In the genomic region with DNA sequence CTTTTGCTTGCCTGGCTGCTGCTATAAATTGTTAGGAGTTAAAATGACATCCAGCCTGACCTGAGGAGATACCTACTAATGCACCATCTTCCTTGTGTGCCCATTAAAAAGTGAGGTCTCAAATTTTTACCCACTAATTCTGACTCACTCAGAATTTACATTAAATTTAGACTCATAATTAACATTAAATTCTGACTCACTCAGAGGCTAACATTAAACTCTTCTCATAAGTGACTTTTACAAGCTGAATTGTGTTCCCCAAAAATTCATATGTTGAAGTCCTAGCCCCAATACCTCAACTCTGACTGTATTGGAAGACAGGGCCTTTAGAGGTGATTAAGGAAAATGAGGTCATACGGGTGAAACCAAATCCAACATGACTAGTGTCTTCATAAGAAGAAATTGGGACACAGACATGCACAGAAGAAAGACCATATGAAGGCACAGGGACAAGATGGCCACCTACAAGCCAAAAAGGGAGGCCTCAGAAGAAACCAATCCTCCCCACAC, we compare ENCODE assay signal across 1 cellular context.
TF ChIP-seq lines count a peak whose summit lies in the region.

No MANE protein-coding gene starts in this region.

TF ChIP-seq in WTC11, 78 proteins besides CTCF, POLR2A, EP300 and RAD21:
- TF ChIP-seq ZNF396 (CRISPR knock-in tag; IDR thresholded peaks at IDR 0.05; ENCODE audit: borderline replicate concordance) (no peak), ELF4 (CRISPR knock-in tag; IDR thresholded peaks at IDR 0.05; ENCODE audit: low read depth) (no peak), EMX1 (CRISPR knock-in tag; IDR thresholded peaks at IDR 0.05) (no peak), FOXJ3 (CRISPR knock-in tag; IDR thresholded peaks at IDR 0.05; ENCODE audit: borderline replicate concordance) (no peak), MXD4 (CRISPR knock-in tag; IDR thresholded peaks at IDR 0.05; ENCODE audit: borderline replicate concordance) (no peak), ZNF121 (CRISPR knock-in tag; IDR thresholded peaks at IDR 0.05) (no peak), TCF7 (CRISPR knock-in tag; IDR thresholded peaks at IDR 0.05; ENCODE audit: low read depth) (no peak), ZNF263 (CRISPR knock-in tag; IDR thresholded peaks at IDR 0.05; ENCODE audit: low read depth) (no peak), CREM (CRISPR knock-in tag; IDR thresholded peaks at IDR 0.05) (no peak), ZNF232 (CRISPR knock-in tag; IDR thresholded peaks at IDR 0.05) (no peak)
- TF ChIP-seq, protein P1, sequence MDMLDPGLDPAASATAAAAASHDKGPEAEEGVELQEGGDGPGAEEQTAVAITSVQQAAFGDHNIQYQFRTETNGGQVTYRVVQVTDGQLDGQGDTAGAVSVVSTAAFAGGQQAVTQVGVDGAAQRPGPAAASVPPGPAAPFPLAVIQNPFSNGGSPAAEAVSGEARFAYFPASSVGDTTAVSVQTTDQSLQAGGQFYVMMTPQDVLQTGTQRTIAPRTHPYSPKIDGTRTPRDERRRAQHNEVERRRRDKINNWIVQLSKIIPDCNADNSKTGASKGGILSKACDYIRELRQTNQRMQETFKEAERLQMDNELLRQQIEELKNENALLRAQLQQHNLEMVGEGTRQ (CRISPR knock-in tag; IDR thresholded peaks at IDR 0.05): no peak
- TF ChIP-seq, protein P2, sequence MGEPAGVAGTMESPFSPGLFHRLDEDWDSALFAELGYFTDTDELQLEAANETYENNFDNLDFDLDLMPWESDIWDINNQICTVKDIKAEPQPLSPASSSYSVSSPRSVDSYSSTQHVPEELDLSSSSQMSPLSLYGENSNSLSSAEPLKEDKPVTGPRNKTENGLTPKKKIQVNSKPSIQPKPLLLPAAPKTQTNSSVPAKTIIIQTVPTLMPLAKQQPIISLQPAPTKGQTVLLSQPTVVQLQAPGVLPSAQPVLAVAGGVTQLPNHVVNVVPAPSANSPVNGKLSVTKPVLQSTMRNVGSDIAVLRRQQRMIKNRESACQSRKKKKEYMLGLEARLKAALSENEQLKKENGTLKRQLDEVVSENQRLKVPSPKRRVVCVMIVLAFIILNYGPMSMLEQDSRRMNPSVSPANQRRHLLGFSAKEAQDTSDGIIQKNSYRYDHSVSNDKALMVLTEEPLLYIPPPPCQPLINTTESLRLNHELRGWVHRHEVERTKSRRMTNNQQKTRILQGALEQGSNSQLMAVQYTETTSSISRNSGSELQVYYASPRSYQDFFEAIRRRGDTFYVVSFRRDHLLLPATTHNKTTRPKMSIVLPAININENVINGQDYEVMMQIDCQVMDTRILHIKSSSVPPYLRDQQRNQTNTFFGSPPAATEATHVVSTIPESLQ (CRISPR knock-in tag; IDR thresholded peaks at IDR 0.05): no peak
- TF ChIP-seq, protein P3, sequence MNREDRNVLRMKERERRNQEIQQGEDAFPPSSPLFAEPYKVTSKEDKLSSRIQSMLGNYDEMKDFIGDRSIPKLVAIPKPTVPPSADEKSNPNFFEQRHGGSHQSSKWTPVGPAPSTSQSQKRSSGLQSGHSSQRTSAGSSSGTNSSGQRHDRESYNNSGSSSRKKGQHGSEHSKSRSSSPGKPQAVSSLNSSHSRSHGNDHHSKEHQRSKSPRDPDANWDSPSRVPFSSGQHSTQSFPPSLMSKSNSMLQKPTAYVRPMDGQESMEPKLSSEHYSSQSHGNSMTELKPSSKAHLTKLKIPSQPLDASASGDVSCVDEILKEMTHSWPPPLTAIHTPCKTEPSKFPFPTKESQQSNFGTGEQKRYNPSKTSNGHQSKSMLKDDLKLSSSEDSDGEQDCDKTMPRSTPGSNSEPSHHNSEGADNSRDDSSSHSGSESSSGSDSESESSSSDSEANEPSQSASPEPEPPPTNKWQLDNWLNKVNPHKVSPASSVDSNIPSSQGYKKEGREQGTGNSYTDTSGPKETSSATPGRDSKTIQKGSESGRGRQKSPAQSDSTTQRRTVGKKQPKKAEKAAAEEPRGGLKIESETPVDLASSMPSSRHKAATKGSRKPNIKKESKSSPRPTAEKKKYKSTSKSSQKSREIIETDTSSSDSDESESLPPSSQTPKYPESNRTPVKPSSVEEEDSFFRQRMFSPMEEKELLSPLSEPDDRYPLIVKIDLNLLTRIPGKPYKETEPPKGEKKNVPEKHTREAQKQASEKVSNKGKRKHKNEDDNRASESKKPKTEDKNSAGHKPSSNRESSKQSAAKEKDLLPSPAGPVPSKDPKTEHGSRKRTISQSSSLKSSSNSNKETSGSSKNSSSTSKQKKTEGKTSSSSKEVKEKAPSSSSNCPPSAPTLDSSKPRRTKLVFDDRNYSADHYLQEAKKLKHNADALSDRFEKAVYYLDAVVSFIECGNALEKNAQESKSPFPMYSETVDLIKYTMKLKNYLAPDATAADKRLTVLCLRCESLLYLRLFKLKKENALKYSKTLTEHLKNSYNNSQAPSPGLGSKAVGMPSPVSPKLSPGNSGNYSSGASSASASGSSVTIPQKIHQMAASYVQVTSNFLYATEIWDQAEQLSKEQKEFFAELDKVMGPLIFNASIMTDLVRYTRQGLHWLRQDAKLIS (CRISPR knock-in tag; IDR thresholded peaks at IDR 0.05; ENCODE audit: borderline replicate concordance): no peak
- TF ChIP-seq, protein P4, sequence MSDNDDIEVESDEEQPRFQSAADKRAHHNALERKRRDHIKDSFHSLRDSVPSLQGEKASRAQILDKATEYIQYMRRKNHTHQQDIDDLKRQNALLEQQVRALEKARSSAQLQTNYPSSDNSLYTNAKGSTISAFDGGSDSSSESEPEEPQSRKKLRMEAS (CRISPR knock-in tag; IDR thresholded peaks at IDR 0.05): no peak
